In the genomic region with DNA sequence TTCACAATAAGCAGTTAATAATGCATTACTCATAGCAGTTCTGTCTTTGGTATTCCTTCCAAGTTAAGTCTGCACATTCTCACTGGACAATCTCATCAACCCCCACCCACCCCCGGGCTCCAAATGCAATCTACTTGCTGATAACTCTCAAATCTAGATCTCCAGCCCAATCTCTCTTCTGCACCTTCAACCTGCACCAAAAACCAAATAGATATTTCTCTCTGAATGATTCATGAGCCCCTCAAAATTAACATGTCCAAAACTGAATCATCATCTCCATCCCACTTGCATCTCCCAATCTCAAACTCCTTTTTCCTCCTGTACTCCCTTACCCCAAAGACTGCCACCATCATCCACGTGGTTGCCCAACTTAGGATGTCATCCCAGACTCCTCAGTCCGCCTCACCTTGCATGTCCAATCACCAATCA, we compare ENCODE assay signal across 1 cellular context.
TF ChIP-seq lines count a peak whose summit lies in the region.

No MANE protein-coding gene starts in this region.

TF ChIP-seq in HepG2, 621 proteins besides CTCF, POLR2A, EP300 and RAD21:
- TF ChIP-seq, protein P1, sequence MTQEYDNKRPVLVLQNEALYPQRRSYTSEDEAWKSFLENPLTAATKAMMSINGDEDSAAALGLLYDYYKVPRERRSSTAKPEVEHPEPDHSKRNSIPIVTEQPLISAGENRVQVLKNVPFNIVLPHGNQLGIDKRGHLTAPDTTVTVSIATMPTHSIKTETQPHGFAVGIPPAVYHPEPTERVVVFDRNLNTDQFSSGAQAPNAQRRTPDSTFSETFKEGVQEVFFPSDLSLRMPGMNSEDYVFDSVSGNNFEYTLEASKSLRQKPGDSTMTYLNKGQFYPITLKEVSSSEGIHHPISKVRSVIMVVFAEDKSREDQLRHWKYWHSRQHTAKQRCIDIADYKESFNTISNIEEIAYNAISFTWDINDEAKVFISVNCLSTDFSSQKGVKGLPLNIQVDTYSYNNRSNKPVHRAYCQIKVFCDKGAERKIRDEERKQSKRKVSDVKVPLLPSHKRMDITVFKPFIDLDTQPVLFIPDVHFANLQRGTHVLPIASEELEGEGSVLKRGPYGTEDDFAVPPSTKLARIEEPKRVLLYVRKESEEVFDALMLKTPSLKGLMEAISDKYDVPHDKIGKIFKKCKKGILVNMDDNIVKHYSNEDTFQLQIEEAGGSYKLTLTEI (CRISPR knock-in tag; conservative IDR thresholded peaks at IDR 0.05) = no peak
- no peak for TF ChIP-seq ZNF550 (CRISPR knock-in tag; IDR thresholded peaks at IDR 0.05; ENCODE audit: borderline replicate concordance)
- TF ChIP-seq KLF9 (CRISPR knock-in tag; IDR thresholded peaks at IDR 0.05; ENCODE audit: low read depth) = no peak
- TF ChIP-seq HOXA5 (CRISPR knock-in tag; IDR thresholded peaks at IDR 0.05) = no peak
- no peak for TF ChIP-seq CBX2 (IDR thresholded peaks at IDR 0.05; ENCODE audit: low read depth, low read length)
- TF ChIP-seq CBX2 (CRISPR knock-in tag; IDR thresholded peaks at IDR 0.05; ENCODE audit: low read depth) = no peak
- TF ChIP-seq ZNF841 (CRISPR knock-in tag; IDR thresholded peaks at IDR 0.05; ENCODE audit: borderline replicate concordance) = no peak
- TF ChIP-seq MIER2 (CRISPR knock-in tag; IDR thresholded peaks at IDR 0.05) = no peak
- TF ChIP-seq, protein P2, sequence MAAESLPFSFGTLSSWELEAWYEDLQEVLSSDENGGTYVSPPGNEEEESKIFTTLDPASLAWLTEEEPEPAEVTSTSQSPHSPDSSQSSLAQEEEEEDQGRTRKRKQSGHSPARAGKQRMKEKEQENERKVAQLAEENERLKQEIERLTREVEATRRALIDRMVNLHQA (CRISPR knock-in tag; IDR thresholded peaks at IDR 0.05) = no peak
- TF ChIP-seq TAF1 (CRISPR knock-in tag; IDR thresholded peaks at IDR 0.05) = no peak
- TF ChIP-seq, protein P3, sequence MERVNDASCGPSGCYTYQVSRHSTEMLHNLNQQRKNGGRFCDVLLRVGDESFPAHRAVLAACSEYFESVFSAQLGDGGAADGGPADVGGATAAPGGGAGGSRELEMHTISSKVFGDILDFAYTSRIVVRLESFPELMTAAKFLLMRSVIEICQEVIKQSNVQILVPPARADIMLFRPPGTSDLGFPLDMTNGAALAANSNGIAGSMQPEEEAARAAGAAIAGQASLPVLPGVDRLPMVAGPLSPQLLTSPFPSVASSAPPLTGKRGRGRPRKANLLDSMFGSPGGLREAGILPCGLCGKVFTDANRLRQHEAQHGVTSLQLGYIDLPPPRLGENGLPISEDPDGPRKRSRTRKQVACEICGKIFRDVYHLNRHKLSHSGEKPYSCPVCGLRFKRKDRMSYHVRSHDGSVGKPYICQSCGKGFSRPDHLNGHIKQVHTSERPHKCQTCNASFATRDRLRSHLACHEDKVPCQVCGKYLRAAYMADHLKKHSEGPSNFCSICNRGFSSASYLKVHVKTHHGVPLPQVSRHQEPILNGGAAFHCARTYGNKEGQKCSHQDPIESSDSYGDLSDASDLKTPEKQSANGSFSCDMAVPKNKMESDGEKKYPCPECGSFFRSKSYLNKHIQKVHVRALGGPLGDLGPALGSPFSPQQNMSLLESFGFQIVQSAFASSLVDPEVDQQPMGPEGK (CRISPR knock-in tag; IDR thresholded peaks at IDR 0.05) = no peak
- no peak for TF ChIP-seq HNRNPK (IDR thresholded peaks at IDR 0.05; ENCODE audit: low read depth, low read length, poor library complexity, severe bottlenecking)
- no peak for TF ChIP-seq SIN3A (IDR thresholded peaks at IDR 0.05; ENCODE audit: borderline replicate concordance, low read depth, low read length)
- no peak for TF ChIP-seq KAT2B (IDR thresholded peaks at IDR 0.05; ENCODE audit: borderline replicate concordance, low read depth, low read length)
- TF ChIP-seq REL (CRISPR knock-in tag; conservative IDR thresholded peaks at IDR 0.05) = no peak
- TF ChIP-seq, protein P4, sequence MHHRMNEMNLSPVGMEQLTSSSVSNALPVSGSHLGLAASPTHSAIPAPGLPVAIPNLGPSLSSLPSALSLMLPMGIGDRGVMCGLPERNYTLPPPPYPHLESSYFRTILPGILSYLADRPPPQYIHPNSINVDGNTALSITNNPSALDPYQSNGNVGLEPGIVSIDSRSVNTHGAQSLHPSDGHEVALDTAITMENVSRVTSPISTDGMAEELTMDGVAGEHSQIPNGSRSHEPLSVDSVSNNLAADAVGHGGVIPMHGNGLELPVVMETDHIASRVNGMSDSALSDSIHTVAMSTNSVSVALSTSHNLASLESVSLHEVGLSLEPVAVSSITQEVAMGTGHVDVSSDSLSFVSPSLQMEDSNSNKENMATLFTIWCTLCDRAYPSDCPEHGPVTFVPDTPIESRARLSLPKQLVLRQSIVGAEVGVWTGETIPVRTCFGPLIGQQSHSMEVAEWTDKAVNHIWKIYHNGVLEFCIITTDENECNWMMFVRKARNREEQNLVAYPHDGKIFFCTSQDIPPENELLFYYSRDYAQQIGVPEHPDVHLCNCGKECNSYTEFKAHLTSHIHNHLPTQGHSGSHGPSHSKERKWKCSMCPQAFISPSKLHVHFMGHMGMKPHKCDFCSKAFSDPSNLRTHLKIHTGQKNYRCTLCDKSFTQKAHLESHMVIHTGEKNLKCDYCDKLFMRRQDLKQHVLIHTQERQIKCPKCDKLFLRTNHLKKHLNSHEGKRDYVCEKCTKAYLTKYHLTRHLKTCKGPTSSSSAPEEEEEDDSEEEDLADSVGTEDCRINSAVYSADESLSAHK (CRISPR knock-in tag; IDR thresholded peaks at IDR 0.05; ENCODE audit: borderline replicate concordance) = no peak
- TF ChIP-seq, protein P5, sequence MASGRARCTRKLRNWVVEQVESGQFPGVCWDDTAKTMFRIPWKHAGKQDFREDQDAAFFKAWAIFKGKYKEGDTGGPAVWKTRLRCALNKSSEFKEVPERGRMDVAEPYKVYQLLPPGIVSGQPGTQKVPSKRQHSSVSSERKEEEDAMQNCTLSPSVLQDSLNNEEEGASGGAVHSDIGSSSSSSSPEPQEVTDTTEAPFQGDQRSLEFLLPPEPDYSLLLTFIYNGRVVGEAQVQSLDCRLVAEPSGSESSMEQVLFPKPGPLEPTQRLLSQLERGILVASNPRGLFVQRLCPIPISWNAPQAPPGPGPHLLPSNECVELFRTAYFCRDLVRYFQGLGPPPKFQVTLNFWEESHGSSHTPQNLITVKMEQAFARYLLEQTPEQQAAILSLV (CRISPR knock-in tag; IDR thresholded peaks at IDR 0.05; ENCODE audit: borderline replicate concordance) = no peak
- TF ChIP-seq, protein P6, sequence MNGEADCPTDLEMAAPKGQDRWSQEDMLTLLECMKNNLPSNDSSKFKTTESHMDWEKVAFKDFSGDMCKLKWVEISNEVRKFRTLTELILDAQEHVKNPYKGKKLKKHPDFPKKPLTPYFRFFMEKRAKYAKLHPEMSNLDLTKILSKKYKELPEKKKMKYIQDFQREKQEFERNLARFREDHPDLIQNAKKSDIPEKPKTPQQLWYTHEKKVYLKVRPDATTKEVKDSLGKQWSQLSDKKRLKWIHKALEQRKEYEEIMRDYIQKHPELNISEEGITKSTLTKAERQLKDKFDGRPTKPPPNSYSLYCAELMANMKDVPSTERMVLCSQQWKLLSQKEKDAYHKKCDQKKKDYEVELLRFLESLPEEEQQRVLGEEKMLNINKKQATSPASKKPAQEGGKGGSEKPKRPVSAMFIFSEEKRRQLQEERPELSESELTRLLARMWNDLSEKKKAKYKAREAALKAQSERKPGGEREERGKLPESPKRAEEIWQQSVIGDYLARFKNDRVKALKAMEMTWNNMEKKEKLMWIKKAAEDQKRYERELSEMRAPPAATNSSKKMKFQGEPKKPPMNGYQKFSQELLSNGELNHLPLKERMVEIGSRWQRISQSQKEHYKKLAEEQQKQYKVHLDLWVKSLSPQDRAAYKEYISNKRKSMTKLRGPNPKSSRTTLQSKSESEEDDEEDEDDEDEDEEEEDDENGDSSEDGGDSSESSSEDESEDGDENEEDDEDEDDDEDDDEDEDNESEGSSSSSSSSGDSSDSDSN (CRISPR knock-in tag; IDR thresholded peaks at IDR 0.05) = no peak
- TF ChIP-seq PAF1 (CRISPR knock-in tag; IDR thresholded peaks at IDR 0.05) = no peak
- no peak for TF ChIP-seq SP4 (CRISPR knock-in tag; IDR thresholded peaks at IDR 0.05)
TF ChIP-seq in HepG2: peak in this region for 0.
